ENCODE assay signal across 9 cellular contexts in the genomic region with DNA sequence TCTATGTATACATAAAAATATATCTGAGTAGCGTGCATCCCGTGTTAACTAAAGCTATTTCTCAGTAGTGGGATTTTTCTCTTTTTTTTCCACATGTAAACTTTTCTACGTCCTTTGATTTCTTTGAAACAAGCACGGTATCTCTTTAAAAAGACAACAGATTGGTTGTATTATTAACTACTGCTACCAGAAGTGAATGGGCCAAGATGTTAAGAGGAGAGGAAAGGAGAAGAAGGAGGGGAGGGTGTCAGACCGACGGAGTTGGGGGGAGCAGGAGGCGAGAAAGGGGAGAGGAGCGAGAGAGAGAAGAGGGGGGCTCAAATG.
A peak's percentile ranks its signal among the peaks of the same experiment; 100 is the strongest.
DNase-seq lines count a peak whose midpoint lies in the region; ATAC-seq and TF ChIP-seq lines count a peak whose summit lies in the region.
"Had no signal": no experiment of that assay in that cellular context is flagged by ENCODE, and none has a peak within 500 bp of the region (broad histone marks: within the 10 kb centered on the region; RNA-seq: fewer than 3 reads in every experiment).

No MANE protein-coding gene starts in this region.

- no peaks in the 10 kb centered on the region for H3K36me3 ChIP-seq in ovary

- peak overlapping the region; percentile 43 for H3K4me3 ChIP-seq in fibroblast of pulmonary artery (replicated peaks; ENCODE audit: low read depth, low read length)
- H3K4me3 ChIP-seq in ovary, result peak overlapping the region; percentile 12

- H3K4me1 Mint-ChIP-seq in CD4-positive, alpha-beta T cell (ENCODE audit: low read depth), result peaks cover 4% of the 10 kb centered on the region
- H3K4me1 Mint-ChIP-seq in T-helper 17 cell, result peaks cover 13% of the 10 kb centered on the region

- intact Hi-C loops in CD4-positive, alpha-beta T cell (cut with DNase I, micrococcal nuclease), result no loop called here
- intact Hi-C loops in ovary (cut with DNase I), result no loop called here

- TF ChIP-seq CTCF in CD4-positive, alpha-beta T cell (IDR thresholded peaks at IDR 0.05), result no peak
- TF ChIP-seq CTCF in fibroblast of pulmonary artery (IDR thresholded peaks at IDR 0.05; ENCODE audit: low read length, missing control alignments) (no peak), ovary (IDR thresholded peaks at IDR 0.05) (no peak)

- H3K27me3 Mint-ChIP-seq in CD4-positive, alpha-beta T cell, result peaks cover 85% of the 10 kb centered on the region
- H3K27me3 Mint-ChIP-seq in T-helper 17 cell, result peaks cover 56% of the 10 kb centered on the region

- H3K27ac ChIP-seq in CD4-positive, alpha-beta T cell (ENCODE audit: low read depth, low read length), result no peak overlapping the region
- peak overlapping the region in 1 of 2 donors; percentile 60 for H3K27ac ChIP-seq in ovary

- ATAC-seq in CD4-positive, alpha-beta T cell (ENCODE audit: poor library complexity), result no peak
- no peak for ATAC-seq in T-helper 17 cell

- H3K4me1 ChIP-seq in ovary (ENCODE audit: insufficient read depth), result peaks cover 4% of the 10 kb centered on the region

- CTCF ChIA-PET in CD4-positive, alpha-beta T cell (lab: Charles Lee), result interaction anchor here (0.5 kb wide), 1 partner anchor 487 kb away, joined by 3 read pairs; no protein-coding TSS in a partner anchor

- no peak for DNase-seq in CD4-positive, alpha-beta T cell
- DNase-seq in T-helper 17 cell (no peak), fibroblast of pulmonary artery (ENCODE audit: low read depth) (no peak), ovary (no peak), GDM1 (lab: John Stamatoyannopoulos, UW) (no peak), medulla oblongata (ENCODE audit: extremely low spot score) (no peak), NCI-H187 (lab: John Stamatoyannopoulos, UW) (no peak), COLO668 (lab: John Stamatoyannopoulos, UW; ENCODE audit: unreplicated experiment) (no peak)
- DNase-seq: NCI-H446 had no signal

- H3K4me3 Mint-ChIP-seq in CD4-positive, alpha-beta T cell, result peak overlapping the region; percentile 36
- H3K4me3 Mint-ChIP-seq in T-helper 17 cell, result peak overlapping the region; percentile 86

- no peaks in the 10 kb centered on the region for H3K36me3 Mint-ChIP-seq in CD4-positive, alpha-beta T cell (ENCODE audit: low read depth)
- peaks cover 15% of the 10 kb centered on the region for H3K36me3 Mint-ChIP-seq in T-helper 17 cell (ENCODE audit: low read depth)

- H3K9me3 ChIP-seq in CD4-positive, alpha-beta T cell (ENCODE audit: control insufficient read depth, low read length), result no peaks in the 10 kb centered on the region
- H3K9me3 ChIP-seq in T-helper 17 cell (ENCODE audit: control insufficient read depth, low read length, poor library complexity, severe bottlenecking) (no peaks in the 10 kb centered on the region), ovary (no peaks in the 10 kb centered on the region)

- H3K27me3 ChIP-seq in CD4-positive, alpha-beta T cell (ENCODE audit: control insufficient read depth, insufficient read depth, low read length), result peaks cover 44% of the 10 kb centered on the region
- H3K27me3 ChIP-seq in ovary, result no peaks in the 10 kb centered on the region

- no peak overlapping the region for H3K27ac Mint-ChIP-seq in CD4-positive, alpha-beta T cell
- no peak overlapping the region for H3K27ac Mint-ChIP-seq in T-helper 17 cell

- POLR2A ChIA-PET in CD4-positive, alpha-beta T cell (lab: Charles Lee), result no interaction called here

- H3K9me3 Mint-ChIP-seq in CD4-positive, alpha-beta T cell, result no peaks in the 10 kb centered on the region

- 5 to 10% (median 6%) methylated on average over 8 of the region's 8 CpGs for WGBS in ovary, 3 donors

- no peak for TF ChIP-seq EP300 in ovary (IDR thresholded peaks at IDR 0.05)

- no peak for TF ChIP-seq POLR2A in ovary (IDR thresholded peaks at IDR 0.05)
